In genomic region chr7:150420987-150421674, GRCh38 we compare ENCODE assay signal across 8 cellular contexts. TPM values are rescaled to one million over a fixed set of nuclear protein-coding genes. Genes with fewer than 3 reads are reported as not detected.
A peak's percentile ranks its signal among the peaks of the same experiment; 100 is the strongest.
DNase-seq lines count a peak whose midpoint lies in the region; ATAC-seq and TF ChIP-seq lines count a peak whose summit lies in the region.

No MANE protein-coding gene starts in this region.

- no peaks in the 10 kb centered on the region for H3K27me3 ChIP-seq in BE2C

- no peaks in the 10 kb centered on the region for H3K4me1 ChIP-seq in BE2C

- ATAC-seq in HG03354 (IDR thresholded peaks at IDR 0.05; ENCODE audit: poor library complexity, severe bottlenecking, unreplicated experiment): peak; percentile 99
- peak; percentile 100 for ATAC-seq in left lobe of liver

- TF ChIP-seq CTCF in BE2C (IDR thresholded peaks at IDR 0.05; ENCODE audit: low read depth, low read length) (peak; percentile 95), cardiac fibroblast (IDR thresholded peaks at IDR 0.05; ENCODE audit: low read depth, low read length) (peak; percentile 89)

- no peaks in the 10 kb centered on the region for H3K9me3 ChIP-seq in BE2C

- H3K4me3 ChIP-seq in BE2C (ENCODE audit: low read depth, low read length) (no peak overlapping the region), cardiac fibroblast (replicated peaks in 1 of 2; ENCODE audit: low read depth in 2 of 2, low read length in 2 of 2) (no peak overlapping the region)

- H3K36me3 ChIP-seq in BE2C: no peaks in the 10 kb centered on the region

- peak; percentile 86 for DNase-seq in BE2C
- peak; percentile 87 for DNase-seq in GM19240 (ENCODE audit: insufficient read length, low spot score)
- peak; percentile 56 to 88 for DNase-seq in NCI-H446 (lab: John Stamatoyannopoulos, UW)
- DNase-seq in activated CD4-positive, CD25-positive, alpha-beta regulatory T cell treated with anti-CD3 and anti-CD28 coated beads, Interleukin-2, amount 50 U/mL, for 16 hours (ENCODE audit: low read depth, low spot score): peak; percentile 75
- DNase-seq in cardiac fibroblast (ENCODE audit: low read depth in 2 of 2): peak; percentile 79 to 81
- DNase-seq in left lobe of liver (ENCODE audit: low spot score): peak; percentile 86
- DNase-seq in stimulated activated CD4-positive, alpha-beta T cell treated with anti-CD3 and anti-CD28 coated beads, Interleukin-4, amount 100 ng/mL, for 24 hours: peak; percentile 90

RNA-seq across cellular contexts. Expression of gene GIMAP8, which starts 29.3 kb away (rescaled TPM):
- polyA plus RNA-seq in BE2C (2012; ENCODE audit: insufficient read depth, insufficient read length, low read depth): not detected
- 4.4 TPM for total RNA-seq in left lobe of liver

RNA-seq across cellular contexts. Expression of gene ZNF775, which starts 42.0 kb away (rescaled TPM):
- polyA plus RNA-seq in BE2C (2012; ENCODE audit: insufficient read depth, insufficient read length, low read depth): 18.2 TPM
- 0.88 TPM for total RNA-seq in left lobe of liver

RNA-seq across cellular contexts. Expression of gene REPIN1, which starts 52.5 kb away (rescaled TPM):
- polyA plus RNA-seq in BE2C (2012; ENCODE audit: insufficient read depth, insufficient read length, low read depth): 396 TPM
- 93.5 TPM for total RNA-seq in left lobe of liver
